ENCODE assay signal across 11 cellular contexts in the genomic region with DNA sequence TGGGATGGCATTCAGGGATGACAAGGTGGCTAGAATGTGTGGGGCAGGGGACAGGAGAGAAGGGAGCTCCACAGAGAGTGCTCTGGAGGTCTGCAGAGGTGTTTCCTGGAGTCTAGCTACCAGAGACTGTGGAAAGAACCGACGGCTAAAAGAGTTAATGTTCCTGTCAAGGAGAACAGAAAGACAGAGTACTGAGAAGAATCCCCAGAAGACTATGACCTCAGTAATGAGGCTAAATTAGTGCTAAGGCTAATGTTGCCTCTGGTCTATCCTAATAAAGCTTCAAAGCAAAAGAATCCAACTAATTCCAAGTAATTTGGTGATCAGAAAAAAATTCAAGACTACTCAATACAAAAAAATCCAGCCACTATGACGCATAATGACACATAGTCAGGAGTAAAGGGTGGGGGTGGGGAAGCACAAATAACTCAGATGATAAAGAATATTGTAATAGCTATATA.
DNase-seq lines count a peak whose midpoint lies in the region; ATAC-seq and TF ChIP-seq lines count a peak whose summit lies in the region.
"Had no signal": no experiment of that assay in that cellular context is flagged by ENCODE, and none has a peak within 500 bp of the region (broad histone marks: within the 10 kb centered on the region; RNA-seq: fewer than 3 reads in every experiment).

No MANE protein-coding gene starts in this region.

- DNase-seq in ELR (ENCODE audit: low read depth) (peak; percentile 96), foreskin fibroblast (peak; percentile 80 to 93), skeletal muscle cell (ENCODE audit: low read depth) (peak; percentile 62), T-helper 2 cell (no peak), midbrain (lab: John Stamatoyannopoulos, UW) (no peak)
- DNase-seq: DMS79 treated with DMSO at 0.1 percent for 48 hours, MV-4-11, RPMI8226 had no signal

- H3K4me3 ChIP-seq in WI38 (ENCODE audit: low read depth, low read length): peak overlapping the region; percentile 37
- H3K4me3 ChIP-seq in foreskin fibroblast (ENCODE audit: low read depth in 1 of 2, low read length in 2 of 2): peak overlapping the region; percentile 15 to 31
- peak overlapping the region; percentile 9 for H3K4me3 ChIP-seq in skeletal muscle cell (ENCODE audit: low read depth, low read length)

- ATAC-seq in HG03342 (IDR thresholded peaks at IDR 0.05; ENCODE audit: unreplicated experiment): no peak
- no peak for ATAC-seq in HG02870 (IDR thresholded peaks at IDR 0.05; ENCODE audit: unreplicated experiment)

- TF ChIP-seq CTCF in WI38 (IDR thresholded peaks at IDR 0.05; ENCODE audit: low read depth, low read length): no peak
- TF ChIP-seq CTCF in foreskin fibroblast (IDR thresholded peaks at IDR 0.05; ENCODE audit: low read depth, low read length): no peak

Comparison
In these comparisons a context has a peak if more than half of its experiments do, and no peak if none do; other contexts are left out.
1. DNase-seq: peak in ELR (single experiment), foreskin fibroblast (2 of 2) and skeletal muscle cell (single experiment); none in T-helper 2 cell (0 of 5) and midbrain (single experiment).
2. Peak in every context shown above with its lines, with median percentiles within 50 percentile points of each other: H3K4me3 ChIP-seq.